Comparison of ENCODE assay signal across 8 cellular contexts in genomic region chr16:12573730-12574383, GRCh38.
DNase-seq lines count a peak whose midpoint lies in the region; ATAC-seq, FAIRE-seq and TF ChIP-seq lines count a peak whose summit lies in the region.

No MANE protein-coding gene starts in this region.

- peak; percentile 71 for TF ChIP-seq CTCF in glutamatergic neuron (IDR thresholded peaks at IDR 0.05; ENCODE audit: partially characterized antibody, unreplicated experiment)

- H3K36me3 ChIP-seq in GM23248 (ENCODE audit: low read depth): no peaks in the 10 kb centered on the region

- H2AFZ ChIP-seq in GM23248: no peak overlapping the region

- WGBS in GM23248 (ENCODE audit: low coverage in 1 of 2, low lambda C conversion rate in 2 of 2, missing lambda C conversion rate in 2 of 2), 2 experiments: 51 to 57% methylated on average over 12 of the region's 12 CpGs

- no peaks in the 10 kb centered on the region for H3K9me3 ChIP-seq in GM23248 (ENCODE audit: low read depth)

- no peaks in the 10 kb centered on the region for H3K79me2 ChIP-seq in GM23248 (ENCODE audit: insufficient read depth)

- no peaks in the 10 kb centered on the region for H3F3A ChIP-seq in GM23248 (ENCODE audit: insufficient read depth)

- no peak overlapping the region for H3K4me3 Mint-ChIP-seq in activated T-cell treated with anti-CD3 and anti-CD28 coated beads, Interleukin-2, amount 50 U/mL, for 72 hours
- no peak overlapping the region for H3K4me3 Mint-ChIP-seq in glutamatergic neuron (ENCODE audit: unreplicated experiment)

- DNase-seq in AG08396 (ENCODE audit: low spot score) (peak; percentile 39), GM23248 (peak; percentile 43), RCC 7860 (ENCODE audit: low spot score) (peak; percentile 59), glutamatergic neuron (peak; percentile 67), pulmonary artery endothelial cell (ENCODE audit: low read depth, low spot score) (peak; percentile 32)
- peak; percentile 79 to 86 for DNase-seq in activated T-cell treated with anti-CD3 and anti-CD28 coated beads, Interleukin-2, amount 50 U/mL, for 72 hours

- H3K9me3 Mint-ChIP-seq in activated T-cell treated with anti-CD3 and anti-CD28 coated beads, Interleukin-2, amount 50 U/mL, for 72 hours: no peaks in the 10 kb centered on the region
- H3K9me3 Mint-ChIP-seq in glutamatergic neuron (ENCODE audit: unreplicated experiment): peaks cover 9% of the 10 kb centered on the region

- peaks cover 34% of the 10 kb centered on the region for H3K4me1 Mint-ChIP-seq in activated T-cell treated with anti-CD3 and anti-CD28 coated beads, Interleukin-2, amount 50 U/mL, for 72 hours (ENCODE audit: low read depth)
- peaks cover 15% of the 10 kb centered on the region for H3K4me1 Mint-ChIP-seq in glutamatergic neuron (ENCODE audit: low read depth, unreplicated experiment)

- H4K20me1 ChIP-seq in GM23248 (ENCODE audit: insufficient read depth): no peaks in the 10 kb centered on the region

- no peaks in the 10 kb centered on the region for H3K36me3 Mint-ChIP-seq in activated T-cell treated with anti-CD3 and anti-CD28 coated beads, Interleukin-2, amount 50 U/mL, for 72 hours (ENCODE audit: insufficient read depth in 2 of 2)
- peaks cover 19% of the 10 kb centered on the region for H3K36me3 Mint-ChIP-seq in glutamatergic neuron (ENCODE audit: unreplicated experiment)

- no peak overlapping the region for H3K9ac ChIP-seq in GM23248

- no peaks in the 10 kb centered on the region for H3K9me2 ChIP-seq in GM23248 (ENCODE audit: insufficient read depth)

- H3K27ac Mint-ChIP-seq in activated T-cell treated with anti-CD3 and anti-CD28 coated beads, Interleukin-2, amount 50 U/mL, for 72 hours: peak overlapping the region; percentile 29
- H3K27ac Mint-ChIP-seq in glutamatergic neuron (ENCODE audit: unreplicated experiment): no peak overlapping the region

- peaks cover 8% of the 10 kb centered on the region for H3K27me3 Mint-ChIP-seq in activated T-cell treated with anti-CD3 and anti-CD28 coated beads, Interleukin-2, amount 50 U/mL, for 72 hours (ENCODE audit: low read depth)
- peaks cover 7% of the 10 kb centered on the region for H3K27me3 Mint-ChIP-seq in glutamatergic neuron (ENCODE audit: unreplicated experiment)

- in situ Hi-C loops in GM23248 (cut with MboI): loop anchor here (10.0 kb wide), 1 partner anchor 231 kb away; the partner anchor contains the start of gene CPPED1

- no peak overlapping the region for H3K27ac ChIP-seq in GM23248

- H3K4me3 ChIP-seq in GM23248: no peak overlapping the region

- no peaks in the 10 kb centered on the region for H3K27me3 ChIP-seq in GM23248 (replicated peaks; ENCODE audit: insufficient read depth)

- H3K4me1 ChIP-seq in GM23248 (ENCODE audit: insufficient read depth): no peaks in the 10 kb centered on the region

- FAIRE-seq in RCC 7860 (lab: Jason Lieb, UNC): peak; percentile 50

- H3K4me2 ChIP-seq in GM23248 (ENCODE audit: unreplicated experiment): no peak overlapping the region

- ATAC-seq in activated T-cell treated with anti-CD3 and anti-CD28 coated beads, Interleukin-2, amount 50 U/mL, for 72 hours (replicated peaks in 1 of 2): peak; percentile 82 to 85
- no peak for ATAC-seq in GM19455 (IDR thresholded peaks at IDR 0.05; ENCODE audit: unreplicated experiment)
- no peak for ATAC-seq in GM21737 (IDR thresholded peaks at IDR 0.05; ENCODE audit: unreplicated experiment)

Comparison
In these comparisons a context has a peak if more than half of its experiments do, and no peak if none do; other contexts are left out.
1. DNase-seq: peak in every context shown above with its lines; median percentile 82 in activated T-cell treated with anti-CD3 and anti-CD28 coated beads, Interleukin-2, amount 50 U/mL, for 72 hours; 67 in glutamatergic neuron; 59 in RCC 7860; 43 in GM23248; 39 in AG08396; 32 in pulmonary artery endothelial cell.
2. ATAC-seq: peak in activated T-cell treated with anti-CD3 and anti-CD28 coated beads, Interleukin-2, amount 50 U/mL, for 72 hours (2 of 2); none in GM19455 (single experiment) and GM21737 (single experiment).